In genomic region chr6:44696099-44696498, GRCh38 we compare ENCODE assay signal across 1 cellular context.
TF ChIP-seq lines count a peak whose summit lies in the region.

No MANE protein-coding gene starts in this region.

TF ChIP-seq in HCT116, 20 proteins besides CTCF, POLR2A, EP300 and RAD21 (continued from another document):
- TF ChIP-seq, protein P1, sequence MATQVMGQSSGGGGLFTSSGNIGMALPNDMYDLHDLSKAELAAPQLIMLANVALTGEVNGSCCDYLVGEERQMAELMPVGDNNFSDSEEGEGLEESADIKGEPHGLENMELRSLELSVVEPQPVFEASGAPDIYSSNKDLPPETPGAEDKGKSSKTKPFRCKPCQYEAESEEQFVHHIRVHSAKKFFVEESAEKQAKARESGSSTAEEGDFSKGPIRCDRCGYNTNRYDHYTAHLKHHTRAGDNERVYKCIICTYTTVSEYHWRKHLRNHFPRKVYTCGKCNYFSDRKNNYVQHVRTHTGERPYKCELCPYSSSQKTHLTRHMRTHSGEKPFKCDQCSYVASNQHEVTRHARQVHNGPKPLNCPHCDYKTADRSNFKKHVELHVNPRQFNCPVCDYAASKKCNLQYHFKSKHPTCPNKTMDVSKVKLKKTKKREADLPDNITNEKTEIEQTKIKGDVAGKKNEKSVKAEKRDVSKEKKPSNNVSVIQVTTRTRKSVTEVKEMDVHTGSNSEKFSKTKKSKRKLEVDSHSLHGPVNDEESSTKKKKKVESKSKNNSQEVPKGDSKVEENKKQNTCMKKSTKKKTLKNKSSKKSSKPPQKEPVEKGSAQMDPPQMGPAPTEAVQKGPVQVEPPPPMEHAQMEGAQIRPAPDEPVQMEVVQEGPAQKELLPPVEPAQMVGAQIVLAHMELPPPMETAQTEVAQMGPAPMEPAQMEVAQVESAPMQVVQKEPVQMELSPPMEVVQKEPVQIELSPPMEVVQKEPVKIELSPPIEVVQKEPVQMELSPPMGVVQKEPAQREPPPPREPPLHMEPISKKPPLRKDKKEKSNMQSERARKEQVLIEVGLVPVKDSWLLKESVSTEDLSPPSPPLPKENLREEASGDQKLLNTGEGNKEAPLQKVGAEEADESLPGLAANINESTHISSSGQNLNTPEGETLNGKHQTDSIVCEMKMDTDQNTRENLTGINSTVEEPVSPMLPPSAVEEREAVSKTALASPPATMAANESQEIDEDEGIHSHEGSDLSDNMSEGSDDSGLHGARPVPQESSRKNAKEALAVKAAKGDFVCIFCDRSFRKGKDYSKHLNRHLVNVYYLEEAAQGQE (IDR thresholded peaks at IDR 0.05; ENCODE audit: low read depth), result no peak
- TF ChIP-seq CBX3 (IDR thresholded peaks at IDR 0.05; ENCODE audit: low read depth), result no peak
- no peak for TF ChIP-seq JUND (IDR thresholded peaks at IDR 0.05)
